Comparison of ENCODE assay signal across 22 cellular contexts in the genomic region with DNA sequence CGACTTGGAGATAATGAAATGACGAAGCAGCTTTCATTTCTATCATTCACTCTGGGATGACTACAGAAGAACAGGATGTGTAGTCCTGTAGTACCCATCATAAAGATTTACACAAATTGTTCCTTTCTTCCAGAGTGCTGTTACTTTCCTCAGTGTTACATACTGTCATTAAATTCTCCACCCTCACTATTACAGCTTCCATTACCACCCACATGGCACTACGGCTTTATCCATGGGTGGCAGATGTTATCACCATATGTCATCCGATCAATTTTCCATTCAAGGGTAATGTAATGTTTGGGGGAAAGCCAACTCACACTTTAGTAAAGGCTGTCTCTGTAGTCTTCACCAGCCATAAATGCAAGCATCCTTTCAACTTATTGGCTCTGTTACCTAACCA. TPM values are rescaled to one million over a fixed set of nuclear protein-coding genes. Genes with fewer than 3 reads are reported as not detected.
DNase-seq lines count a peak whose midpoint lies in the region; ATAC-seq lines count a peak whose summit lies in the region.
"Had no signal": no experiment of that assay in that cellular context is flagged by ENCODE, and none has a peak within 500 bp of the region (broad histone marks: within the 10 kb centered on the region; RNA-seq: fewer than 3 reads in every experiment).

No MANE protein-coding gene starts in this region.

- CTCF ChIA-PET in activated CD4-positive, alpha-beta memory T cell treated with anti-CD3 and anti-CD28 coated beads for 36 hours (lab: Charles Lee) = interaction anchor here (0.5 kb wide), 1 partner anchor 886 kb away, joined by 3 read pairs; no protein-coding TSS in a partner anchor

- H3K9me3 Mint-ChIP-seq in activated CD4-positive, alpha-beta memory T cell treated with anti-CD3 and anti-CD28 coated beads for 36 hours = no peaks in the 10 kb centered on the region

- no peak for ATAC-seq in HG03521 (IDR thresholded peaks at IDR 0.05; ENCODE audit: unreplicated experiment)
- ATAC-seq: activated CD8-positive, alpha-beta T cell treated with anti-CD3 and anti-CD28 coated beads, Interleukin-2, amount 10 ng/mL, durations not matched to agents 7 days and 5 days; lower lobe of right lung; Panc1 had no signal

- H3K36me3 Mint-ChIP-seq in activated CD4-positive, alpha-beta memory T cell treated with anti-CD3 and anti-CD28 coated beads for 36 hours = no peaks in the 10 kb centered on the region
- H3K36me3 Mint-ChIP-seq: CD8-positive, alpha-beta memory T cell had no signal

- H3K27ac Mint-ChIP-seq in activated CD4-positive, alpha-beta memory T cell treated with anti-CD3 and anti-CD28 coated beads for 36 hours = no peak overlapping the region
- H3K27ac Mint-ChIP-seq: activated CD8-positive, alpha-beta T cell treated with anti-CD3 and anti-CD28 coated beads, Interleukin-2, amount 10 ng/mL, durations not matched to agents 7 days and 5 days; CD8-positive, alpha-beta memory T cell had no signal

- no peaks in the 10 kb centered on the region for H3K27me3 Mint-ChIP-seq in activated CD4-positive, alpha-beta memory T cell treated with anti-CD3 and anti-CD28 coated beads for 36 hours

- intact Hi-C loops in activated CD4-positive, alpha-beta memory T cell treated with anti-CD3 and anti-CD28 coated beads for 36 hours (cut with micrococcal nuclease) = no loop called here

- DNase-seq in DMS 273 (lab: John Stamatoyannopoulos, UW; ENCODE audit: unreplicated experiment) (peak; percentile 99), NCI-H146 treated with DMSO at 0.1 percent for 48 hours (lab: John Stamatoyannopoulos, UW; ENCODE audit: unreplicated experiment) (peak; percentile 87), NCI-H446 treated with DMSO at 0.1 percent for 48 hours (lab: John Stamatoyannopoulos, UW) (peak; percentile 99), cerebellar cortex (ENCODE audit: low spot score) (peak; percentile 39), OCI-M2 (lab: John Stamatoyannopoulos, UW; ENCODE audit: unreplicated experiment) (no peak), GF-D8 (lab: John Stamatoyannopoulos, UW) (no peak)
- DNase-seq in activated CD4-positive, alpha-beta memory T cell treated with anti-CD3 and anti-CD28 coated beads for 36 hours = no peak
- DNase-seq: activated CD8-positive, alpha-beta T cell treated with anti-CD3 and anti-CD28 coated beads, Interleukin-2, amount 10 ng/mL, durations not matched to agents 7 days and 5 days; CD8-positive, alpha-beta memory T cell; GDM1; GM23248; IMR-90; lower lobe of right lung; MM.1S; NCI-H510A treated with DMSO at 0.1 percent for 48 hours; pancreas; small intestine; stimulated activated CD4-positive, alpha-beta T cell treated with anti-CD3 and anti-CD28 coated beads, Interleukin-4, amount 100 ng/mL, for 4 hours; stimulated activated CD8-positive, alpha-beta memory T cell treated with anti-CD3 and anti-CD28 coated beads, Interleukin-4, amount 100 ng/mL, for 48 hours; SW 1271 had no signal

- H3K4me1 Mint-ChIP-seq in activated CD4-positive, alpha-beta memory T cell treated with anti-CD3 and anti-CD28 coated beads for 36 hours (ENCODE audit: low read depth) = no peaks in the 10 kb centered on the region
- H3K4me1 Mint-ChIP-seq: CD8-positive, alpha-beta memory T cell had no signal

- POLR2A ChIA-PET in activated CD4-positive, alpha-beta memory T cell treated with anti-CD3 and anti-CD28 coated beads for 36 hours (lab: Charles Lee) = no interaction called here

- no peak overlapping the region for H3K4me3 Mint-ChIP-seq in activated CD4-positive, alpha-beta memory T cell treated with anti-CD3 and anti-CD28 coated beads for 36 hours
- H3K4me3 Mint-ChIP-seq: activated CD8-positive, alpha-beta T cell treated with anti-CD3 and anti-CD28 coated beads, Interleukin-2, amount 10 ng/mL, durations not matched to agents 7 days and 5 days; CD8-positive, alpha-beta memory T cell had no signal

RNA-seq across cellular contexts. Expression of a gene that starts 7.1 kb away (rescaled TPM):
- total RNA-seq in activated CD4-positive, alpha-beta memory T cell treated with anti-CD3 and anti-CD28 coated beads for 36 hours = not detected
- total RNA-seq: activated CD8-positive, alpha-beta T cell treated with anti-CD3 and anti-CD28 coated beads, Interleukin-2, amount 10 ng/mL, durations not matched to agents 7 days and 5 days; CD8-positive, alpha-beta memory T cell had no signal

Comparison
In these comparisons a context has a peak if more than half of its experiments do, and no peak if none do; other contexts are left out.
1. DNase-seq: peak in DMS 273 (single experiment), NCI-H146 treated with DMSO at 0.1 percent for 48 hours (single experiment), NCI-H446 treated with DMSO at 0.1 percent for 48 hours (single experiment) and cerebellar cortex (single experiment); none in activated CD4-positive, alpha-beta memory T cell treated with anti-CD3 and anti-CD28 coated beads for 36 hours (single experiment), OCI-M2 (single experiment) and GF-D8 (single experiment).